In genomic region chr6:53264337-53264736, GRCh38 we compare ENCODE assay signal across 25 cellular contexts.
A peak's percentile ranks its signal among the peaks of the same experiment; 100 is the strongest.
DNase-seq lines count a peak whose midpoint lies in the region; ATAC-seq, FAIRE-seq and TF ChIP-seq lines count a peak whose summit lies in the region.
"Had no signal": no experiment of that assay in that cellular context is flagged by ENCODE, and none has a peak within 500 bp of the region (broad histone marks: within the 10 kb centered on the region; RNA-seq: fewer than 3 reads in every experiment).

No MANE protein-coding gene starts in this region.

- no peak for FAIRE-seq in GM12892 (lab: Jason Lieb, UNC)
- FAIRE-seq: D721Med, small intestine, TTC549 had no signal

- POLR2A ChIA-PET in activated CD4-positive, alpha-beta T cell treated with anti-CD3 and anti-CD28 coated beads for 36 hours (lab: Charles Lee) = no interaction called here
- POLR2A ChIA-PET in activated B cell treated with CpG ODN at 0.5 μM for 24 hours (lab: Charles Lee) = interaction anchor here (1.0 to 1.3 kb wide), 2 partner anchors 10 to 53 kb away, joined by 3 to 6 read pairs; no protein-coding TSS in a partner anchor

- DNase-seq in activated CD4-positive, alpha-beta T cell treated with anti-CD3 and anti-CD28 coated beads for 36 hours = no peak
- no peak for DNase-seq in activated CD4-positive, alpha-beta T cell treated with anti-CD3 and anti-CD28 coated beads, Interleukin-2, amount 50 U/mL, for 4 hours
- no peak for DNase-seq in activated B cell treated with CpG ODN at 0.5 μM for 24 hours
- DNase-seq in left lung = no peak
- DNase-seq in stimulated activated effector memory CD8-positive, alpha-beta T cell treated with anti-CD3 and anti-CD28 coated beads, Interleukin-12 subunit alpha, Interleukin-12 subunit beta, amount 100 ng/mL, for 72 hours (ENCODE audit: low spot score in 2 of 2) = no peak
- DNase-seq in GM12892 (ENCODE audit: insufficient read length) = no peak
- no peak for DNase-seq in EL
- DNase-seq: 8988T; activated CD4-positive, alpha-beta T cell treated with anti-CD3 and anti-CD28 coated beads for 48 hours; activated effector memory CD4-positive, alpha-beta T cell treated with Interleukin-2 at 50 U/mL for 16 hours; anterior cingulate cortex; cerebellar nuclear complex; effector CD8-positive, alpha-beta T cell; left colon; NCI-H1694 treated with DMSO at 0.1 percent for 48 hours; NCI-H345; Right ventricle myocardium superior; stimulated activated CD4-positive, alpha-beta T cell treated with anti-CD3 and anti-CD28 coated beads, Interleukin-2, amount 100 ng/mL, for 48 hours had no signal

- CTCF ChIA-PET in activated CD4-positive, alpha-beta T cell treated with anti-CD3 and anti-CD28 coated beads for 36 hours (lab: Charles Lee) = interaction anchor here (0.7 kb wide), 1 partner anchor 221 kb away, joined by 3 read pairs; no protein-coding TSS in a partner anchor
- CTCF ChIA-PET in activated B cell treated with CpG ODN at 0.5 μM for 24 hours (lab: Charles Lee) = interaction anchor here (1.0 to 1.3 kb wide), 2 partner anchors 9 to 147 kb away, joined by 4 read pairs; no protein-coding TSS in a partner anchor

- H3K4me3 Mint-ChIP-seq in activated CD4-positive, alpha-beta T cell treated with anti-CD3 and anti-CD28 coated beads for 36 hours = no peak overlapping the region
- peak overlapping the region; percentile 39 for H3K4me3 Mint-ChIP-seq in activated B cell treated with CpG ODN at 0.5 μM for 24 hours
- H3K4me3 Mint-ChIP-seq in stimulated activated effector memory CD8-positive, alpha-beta T cell treated with anti-CD3 and anti-CD28 coated beads, Interleukin-12 subunit alpha, Interleukin-12 subunit beta, amount 100 ng/mL, for 72 hours = no peak overlapping the region

- no peaks in the 10 kb centered on the region for H3K27me3 Mint-ChIP-seq in activated CD4-positive, alpha-beta T cell treated with anti-CD3 and anti-CD28 coated beads for 36 hours
- no peaks in the 10 kb centered on the region for H3K27me3 Mint-ChIP-seq in activated B cell treated with CpG ODN at 0.5 μM for 24 hours

- no peaks in the 10 kb centered on the region for H3K27me3 ChIP-seq in left lung
- H3K27me3 ChIP-seq: esophagus muscularis mucosa, vagina had no signal

- ATAC-seq in activated CD4-positive, alpha-beta T cell treated with anti-CD3 and anti-CD28 coated beads for 36 hours = no peak
- ATAC-seq in activated B cell treated with CpG ODN at 0.5 μM for 24 hours (ENCODE audit: low read depth) (no peak), left lung (peak; percentile 35), SK-N-SH treated with all-trans-retinoic acid at 6 μM for 48 hours (no peak)
- no peak for ATAC-seq in stimulated activated effector memory CD8-positive, alpha-beta T cell treated with anti-CD3 and anti-CD28 coated beads, Interleukin-12 subunit alpha, Interleukin-12 subunit beta, amount 100 ng/mL, for 72 hours
- ATAC-seq: left colon had no signal

- peaks cover 6 to 81% of the 10 kb centered on the region in 2 donors for H3K36me3 ChIP-seq in left lung

- peaks cover 0 to 18% of the 10 kb centered on the region in 2 donors for H3K4me1 ChIP-seq in left lung
- H3K4me1 ChIP-seq: vagina had no signal

- H3K27ac ChIP-seq in left lung = peak overlapping the region in 1 of 2 donors; percentile 75
- H3K27ac ChIP-seq: esophagus muscularis mucosa, KMS-11, vagina had no signal

- TF ChIP-seq CTCF in activated B cell treated with CpG ODN at 0.5 μM for 24 hours (IDR thresholded peaks at IDR 0.05) (no peak), left lung (IDR thresholded peaks at IDR 0.05) (no peak)

- no peak overlapping the region for H3K4me3 ChIP-seq in left lung
- H3K4me3 ChIP-seq: esophagus muscularis mucosa, vagina had no signal

- TF ChIP-seq POLR2A in GM12892 (IDR thresholded peaks at IDR 0.05; ENCODE audit: low read depth, low read length) = no peak

- no peaks in the 10 kb centered on the region for H3K9me3 Mint-ChIP-seq in activated CD4-positive, alpha-beta T cell treated with anti-CD3 and anti-CD28 coated beads for 36 hours (ENCODE audit: low read depth)
- H3K9me3 Mint-ChIP-seq in activated B cell treated with CpG ODN at 0.5 μM for 24 hours = no peaks in the 10 kb centered on the region
- H3K9me3 Mint-ChIP-seq in stimulated activated effector memory CD8-positive, alpha-beta T cell treated with anti-CD3 and anti-CD28 coated beads, Interleukin-12 subunit alpha, Interleukin-12 subunit beta, amount 100 ng/mL, for 72 hours = no peaks in the 10 kb centered on the region

- peak overlapping the region; percentile 4 for H3K27ac Mint-ChIP-seq in activated CD4-positive, alpha-beta T cell treated with anti-CD3 and anti-CD28 coated beads for 36 hours
- H3K27ac Mint-ChIP-seq in activated B cell treated with CpG ODN at 0.5 μM for 24 hours = peak overlapping the region; percentile 67
- H3K27ac Mint-ChIP-seq in stimulated activated effector memory CD8-positive, alpha-beta T cell treated with anti-CD3 and anti-CD28 coated beads, Interleukin-12 subunit alpha, Interleukin-12 subunit beta, amount 100 ng/mL, for 72 hours = peak overlapping the region; percentile 8

- intact Hi-C loops in activated CD4-positive, alpha-beta T cell treated with anti-CD3 and anti-CD28 coated beads for 36 hours (cut with DNase I, micrococcal nuclease) = no loop called here
- intact Hi-C loops in activated B cell treated with CpG ODN at 0.5 μM for 24 hours (cut with micrococcal nuclease) = loop anchor here (2.0 kb wide), 1 partner anchor 14 kb away; no protein-coding TSS in a partner anchor
- intact Hi-C loops in left lung (cut with DNase I) = no loop called here

- H3K36me3 Mint-ChIP-seq in activated CD4-positive, alpha-beta T cell treated with anti-CD3 and anti-CD28 coated beads for 36 hours (ENCODE audit: low read depth) = peaks cover 76% of the 10 kb centered on the region
- peaks cover 88% of the 10 kb centered on the region for H3K36me3 Mint-ChIP-seq in activated B cell treated with CpG ODN at 0.5 μM for 24 hours (ENCODE audit: low read depth)
- H3K36me3 Mint-ChIP-seq in stimulated activated effector memory CD8-positive, alpha-beta T cell treated with anti-CD3 and anti-CD28 coated beads, Interleukin-12 subunit alpha, Interleukin-12 subunit beta, amount 100 ng/mL, for 72 hours = peaks cover 100% of the 10 kb centered on the region

- H3K9me3 ChIP-seq in left lung = no peaks in the 10 kb centered on the region
- H3K9me3 ChIP-seq: esophagus muscularis mucosa, vagina had no signal

- H3K4me1 Mint-ChIP-seq in activated CD4-positive, alpha-beta T cell treated with anti-CD3 and anti-CD28 coated beads for 36 hours = peaks cover 6% of the 10 kb centered on the region
- H3K4me1 Mint-ChIP-seq in activated B cell treated with CpG ODN at 0.5 μM for 24 hours = peaks cover 56% of the 10 kb centered on the region
- peaks cover 12% of the 10 kb centered on the region for H3K4me1 Mint-ChIP-seq in stimulated activated effector memory CD8-positive, alpha-beta T cell treated with anti-CD3 and anti-CD28 coated beads, Interleukin-12 subunit alpha, Interleukin-12 subunit beta, amount 100 ng/mL, for 72 hours

TF ChIP-seq in SK-N-SH treated with all-trans-retinoic acid at 6 μM for 48 hours, 23 proteins besides CTCF, POLR2A, EP300 and RAD21:
- no peak for TF ChIP-seq ISL1 (CRISPR knock-in tag; IDR thresholded peaks at IDR 0.05)
- TF ChIP-seq, protein P1, sequence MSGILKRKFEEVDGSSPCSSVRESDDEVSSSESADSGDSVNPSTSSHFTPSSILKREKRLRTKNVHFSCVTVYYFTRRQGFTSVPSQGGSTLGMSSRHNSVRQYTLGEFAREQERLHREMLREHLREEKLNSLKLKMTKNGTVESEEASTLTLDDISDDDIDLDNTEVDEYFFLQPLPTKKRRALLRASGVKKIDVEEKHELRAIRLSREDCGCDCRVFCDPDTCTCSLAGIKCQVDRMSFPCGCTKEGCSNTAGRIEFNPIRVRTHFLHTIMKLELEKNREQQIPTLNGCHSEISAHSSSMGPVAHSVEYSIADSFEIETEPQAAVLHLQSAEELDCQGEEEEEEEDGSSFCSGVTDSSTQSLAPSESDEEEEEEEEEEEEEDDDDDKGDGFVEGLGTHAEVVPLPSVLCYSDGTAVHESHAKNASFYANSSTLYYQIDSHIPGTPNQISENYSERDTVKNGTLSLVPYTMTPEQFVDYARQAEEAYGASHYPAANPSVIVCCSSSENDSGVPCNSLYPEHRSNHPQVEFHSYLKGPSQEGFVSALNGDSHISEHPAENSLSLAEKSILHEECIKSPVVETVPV (CRISPR knock-in tag; IDR thresholded peaks at IDR 0.05) = no peak
- TF ChIP-seq TOX (CRISPR knock-in tag; IDR thresholded peaks at IDR 0.05; ENCODE audit: borderline replicate concordance) = no peak
TF ChIP-seq in SK-N-SH treated with all-trans-retinoic acid at 6 μM for 48 hours: peak in this region for 0.

Comparison
In these comparisons a context has a peak if more than half of its experiments do, and no peak if none do; other contexts are left out.
1. H3K27ac Mint-ChIP-seq: peak in every context shown above with its lines; median percentile 67 in activated B cell treated with CpG ODN at 0.5 μM for 24 hours; 8 in stimulated activated effector memory CD8-positive, alpha-beta T cell treated with anti-CD3 and anti-CD28 coated beads, Interleukin-12 subunit alpha, Interleukin-12 subunit beta, amount 100 ng/mL, for 72 hours; 4 in activated CD4-positive, alpha-beta T cell treated with anti-CD3 and anti-CD28 coated beads for 36 hours.